Comparison of ENCODE assay signal across 24 cellular contexts in genomic region chr1:23784846-23785245, GRCh38. TPM values are rescaled to one million over a fixed set of nuclear protein-coding genes. Genes with fewer than 3 reads are reported as not detected.
DNase-seq lines count a peak whose midpoint lies in the region; ATAC-seq and TF ChIP-seq lines count a peak whose summit lies in the region.
"Had no signal": no experiment of that assay in that cellular context is flagged by ENCODE, and none has a peak within 500 bp of the region (broad histone marks: within the 10 kb centered on the region; RNA-seq: fewer than 3 reads in every experiment).

No MANE protein-coding gene starts in this region.

- H3K4me1 Mint-ChIP-seq in dendritic cell treated with granulocyte-macrophage colony-stimulating factor and Interleukin-4, amounts not matched to agents 40 ng/mL and 50 ng/mL, for 4 days (ENCODE audit: low read depth) = peaks cover 14% of the 10 kb centered on the region
- peaks cover 18% of the 10 kb centered on the region for H3K4me1 Mint-ChIP-seq in chondrocyte (ENCODE audit: low read depth)

- TF ChIP-seq CTCF in C4-2B (conservative IDR thresholded peaks at IDR 0.05) (no peak), chondrocyte (IDR thresholded peaks at IDR 0.05) (no peak), RWPE1 (conservative IDR thresholded peaks at IDR 0.05; ENCODE audit: low read depth) (no peak)

- in situ Hi-C loops in SK-MEL-5 (cut with HindIII; ENCODE audit: low pct_unique_long_range_greater_than_20kb, low sequenced_read_pairs) = no loop called here

- CTCF ChIA-PET in RWPE1 (lab: Yijun Ruan, JAX) = interaction anchor here (0.7 kb wide), 1 partner anchor 8 kb away, joined by 3 read pairs; no protein-coding TSS in a partner anchor

- H3K27ac ChIP-seq in C4-2B = peak overlapping the region; percentile 90
- H3K27ac ChIP-seq in RWPE1 = no peak overlapping the region
- H3K27ac ChIP-seq: SJSA1 had no signal

- POLR2A ChIA-PET in RWPE1 (lab: Yijun Ruan, JAX; ENCODE audit: low non-redundant PET) = interaction anchor here (0.7 kb wide), 1 partner anchor 81 kb away, joined by 8 read pairs; no protein-coding TSS in a partner anchor

- peak; percentile 54 for ATAC-seq in sciatic nerve
- ATAC-seq in activated CD4-positive, CD25-positive, alpha-beta regulatory T cell treated with anti-CD3 and anti-CD28 coated beads, Interleukin-2, amount 50 U/mL, for 24 hours = no peak
- ATAC-seq: PC-3, Right ventricle myocardium inferior had no signal

- intact Hi-C loops in dendritic cell treated with granulocyte-macrophage colony-stimulating factor and Interleukin-4, amounts not matched to agents 40 ng/mL and 50 ng/mL, for 4 days (cut with micrococcal nuclease) = no loop called here
- intact Hi-C loops in sciatic nerve (cut with DNase I) = no loop called here

- no peak overlapping the region for H3K4me3 Mint-ChIP-seq in dendritic cell treated with granulocyte-macrophage colony-stimulating factor and Interleukin-4, amounts not matched to agents 40 ng/mL and 50 ng/mL, for 4 days
- no peak overlapping the region for H3K4me3 Mint-ChIP-seq in chondrocyte (ENCODE audit: unreplicated experiment)
- H3K4me3 Mint-ChIP-seq: B cell had no signal

- peak overlapping the region; percentile 72 for H3K27ac Mint-ChIP-seq in dendritic cell treated with granulocyte-macrophage colony-stimulating factor and Interleukin-4, amounts not matched to agents 40 ng/mL and 50 ng/mL, for 4 days
- no peak overlapping the region for H3K27ac Mint-ChIP-seq in chondrocyte (ENCODE audit: unreplicated experiment)
- H3K27ac Mint-ChIP-seq: B cell had no signal

- DNase-seq in SK-MEL-5 (ENCODE audit: low read depth, low spot score) (peak; percentile 38), sciatic nerve (ENCODE audit: low spot score) (no peak), chondrocyte (ENCODE audit: low spot score) (no peak), RWPE1 (ENCODE audit: low spot score) (no peak)
- DNase-seq: Calu3; DMS79 treated with DMSO at 0.1 percent for 48 hours; GF-D8; KG1; NCI-H1048; NCI-H1417; NCI-H1694 treated with DMSO at 0.1 percent for 48 hours; NCI-H2081; NCI-H226; NCI-H510A treated with DMSO at 0.1 percent for 48 hours; NCI-H82; NK-92 treated with Interleukin-12 subunit alpha and Interleukin-12 subunit beta, amount 100 ng/mL, for 24 hours; PC-3; T-helper 1 cell had no signal

- no peaks in the 10 kb centered on the region for H3K27me3 Mint-ChIP-seq in dendritic cell treated with granulocyte-macrophage colony-stimulating factor and Interleukin-4, amounts not matched to agents 40 ng/mL and 50 ng/mL, for 4 days
- H3K27me3 Mint-ChIP-seq in chondrocyte (ENCODE audit: low read depth) = no peaks in the 10 kb centered on the region
- H3K27me3 Mint-ChIP-seq: B cell had no signal

- no peaks in the 10 kb centered on the region for H3K9me3 Mint-ChIP-seq in dendritic cell treated with granulocyte-macrophage colony-stimulating factor and Interleukin-4, amounts not matched to agents 40 ng/mL and 50 ng/mL, for 4 days
- no peaks in the 10 kb centered on the region for H3K9me3 Mint-ChIP-seq in chondrocyte (ENCODE audit: low read depth)

- H3K36me3 Mint-ChIP-seq in dendritic cell treated with granulocyte-macrophage colony-stimulating factor and Interleukin-4, amounts not matched to agents 40 ng/mL and 50 ng/mL, for 4 days (ENCODE audit: low read depth) = peaks cover 84% of the 10 kb centered on the region
- peaks cover 26% of the 10 kb centered on the region for H3K36me3 Mint-ChIP-seq in chondrocyte (ENCODE audit: low read depth)

RNA-seq across cellular contexts. Expression of gene LYPLA2, which starts 6.1 kb away (rescaled TPM):
- 78.5 and 84.9 TPM in 2 replicates for total RNA-seq in SK-MEL-5 (2014; rRNA removed; shearing (Covaris generic))
- polyA plus RNA-seq in SK-MEL-5 (2015; cell fraction: cytosol; rRNA removed) = 81.1 and 100 TPM in 2 replicates
- polyA plus RNA-seq in SK-MEL-5 (2015; cell fraction: nucleus; rRNA removed) = 104 and 117 TPM in 2 replicates
- total RNA-seq in sciatic nerve = 30.7 TPM
- total RNA-seq in chondrocyte = 39.8 to 43.0 TPM (median 40.4 TPM) in 3 replicates

RNA-seq across cellular contexts. Expression of gene PITHD1, which starts 6.6 kb away (rescaled TPM):
- total RNA-seq in SK-MEL-5 (2014; rRNA removed; shearing (Covaris generic)) = 36.1 and 36.5 TPM in 2 replicates
- polyA plus RNA-seq in SK-MEL-5 (2015; cell fraction: cytosol; rRNA removed) = 28.9 and 31.2 TPM in 2 replicates
- polyA plus RNA-seq in SK-MEL-5 (2015; cell fraction: nucleus; rRNA removed) = 23.6 and 33.4 TPM in 2 replicates
- 100 TPM for total RNA-seq in sciatic nerve
- 36.2 to 36.5 TPM (median 36.4 TPM) in 3 replicates for total RNA-seq in chondrocyte

RNA-seq across cellular contexts. Expression of gene GALE, which starts 15.7 kb away (rescaled TPM):
- total RNA-seq in SK-MEL-5 (2014; rRNA removed; shearing (Covaris generic)) = 82.3 and 82.4 TPM in 2 replicates
- polyA plus RNA-seq in SK-MEL-5 (2015; cell fraction: cytosol; rRNA removed) = 76.4 and 85.8 TPM in 2 replicates
- polyA plus RNA-seq in SK-MEL-5 (2015; cell fraction: nucleus; rRNA removed) = 144 and 147 TPM in 2 replicates
- total RNA-seq in sciatic nerve (15.8 TPM), chondrocyte (24.9 to 34.0 TPM (median 25.7 TPM) in 3 replicates)

RNA-seq across cellular contexts. Expression of gene HMGCL, which starts 40.4 kb away (rescaled TPM):
- total RNA-seq in SK-MEL-5 (2014; rRNA removed; shearing (Covaris generic)) = 54.7 and 59.7 TPM in 2 replicates
- 36.5 and 36.9 TPM in 2 replicates for polyA plus RNA-seq in SK-MEL-5 (2015; cell fraction: cytosol; rRNA removed)
- polyA plus RNA-seq in SK-MEL-5 (2015; cell fraction: nucleus; rRNA removed) = 23.3 and 24.6 TPM in 2 replicates
- 34.4 TPM for total RNA-seq in sciatic nerve
- 22.0 to 26.8 TPM (median 25.9 TPM) in 3 replicates for total RNA-seq in chondrocyte

RNA-seq across cellular contexts. Expression of gene ELOA, which starts 41.6 kb away (rescaled TPM):
- 48.0 and 53.4 TPM in 2 replicates for total RNA-seq in SK-MEL-5 (2014; rRNA removed; shearing (Covaris generic))
- 44.7 and 57.7 TPM in 2 replicates for polyA plus RNA-seq in SK-MEL-5 (2015; cell fraction: cytosol; rRNA removed)
- 23.8 and 25.4 TPM in 2 replicates for polyA plus RNA-seq in SK-MEL-5 (2015; cell fraction: nucleus; rRNA removed)
- 28.2 TPM for total RNA-seq in sciatic nerve
- total RNA-seq in chondrocyte = 41.7 to 47.8 TPM (median 42.9 TPM) in 3 replicates
